17 cellular contexts compared by ENCODE assay signal in the genomic region with DNA sequence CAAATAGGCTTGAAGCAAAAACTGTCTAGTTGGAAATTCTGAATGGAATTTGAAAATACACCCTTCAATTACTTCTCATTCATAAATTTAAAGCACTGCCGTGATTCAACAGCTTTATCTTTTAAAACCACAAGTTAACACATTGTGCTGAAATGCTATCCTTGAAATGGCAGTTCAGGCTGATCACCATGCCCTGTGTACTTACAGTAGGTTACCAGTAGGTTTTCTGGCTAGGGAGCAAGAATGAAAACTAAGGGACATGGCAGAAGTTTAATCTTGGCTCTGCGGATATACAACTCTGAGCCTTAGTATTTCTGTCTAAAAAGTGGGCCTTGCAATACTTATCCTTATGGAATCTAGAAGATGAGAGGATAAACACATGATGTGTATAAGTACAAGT. TPM values are rescaled to one million over a fixed set of nuclear protein-coding genes. Genes with fewer than 3 reads are reported as not detected.
DNase-seq lines count a peak whose midpoint lies in the region; ATAC-seq, FAIRE-seq and TF ChIP-seq lines count a peak whose summit lies in the region.
"Had no signal": no experiment of that assay in that cellular context is flagged by ENCODE, and none has a peak within 500 bp of the region (broad histone marks: within the 10 kb centered on the region; RNA-seq: fewer than 3 reads in every experiment).

No MANE protein-coding gene starts in this region.

- intact Hi-C loops in Right ventricle myocardium inferior (cut with DNase I), result no loop called here
- intact Hi-C loops in cardiac septum (cut with DNase I), result no loop called here
- intact Hi-C loops in left ventricle myocardium inferior (cut with micrococcal nuclease), result no loop called here
- intact Hi-C loops in uterus (cut with DNase I; ENCODE audit: low total_unique reads), result no loop called here

- no peak for TF ChIP-seq POLR2A in uterus (IDR thresholded peaks at IDR 0.05)

- no peak overlapping the region for H3K4me3 ChIP-seq in choroid plexus epithelial cell (ENCODE audit: low read depth, low read length)
- no peak overlapping the region for H3K4me3 ChIP-seq in left ventricle myocardium inferior
- no peak overlapping the region for H3K4me3 ChIP-seq in uterus
- H3K4me3 ChIP-seq in small intestine (ENCODE audit: low read depth in 1 of 2, low read length in 2 of 2), result no peak overlapping the region
- H3K4me3 ChIP-seq: mucosa of descending colon, ovary had no signal

- DNase-seq in Right ventricle myocardium inferior (ENCODE audit: missing footprints), result no peak
- no peak for DNase-seq in cardiac septum (ENCODE audit: low spot score)
- peak; percentile 26 for DNase-seq in choroid plexus epithelial cell (ENCODE audit: low read depth)
- DNase-seq in left ventricle myocardium inferior, result no peak
- DNase-seq in uterus, result no peak
- DNase-seq in small intestine, result no peak
- DNase-seq: KG1, kidney, mucosa of descending colon, NCI-H1417, NCI-H345, ovary, WERI-Rb-1 had no signal

- WGBS in small intestine, 3 donors, result 77 to 78% (median 77%) methylated on average over 2 of the region's 2 CpGs

- H3K4me1 ChIP-seq in left ventricle myocardium inferior (peaks cover 29% of the 10 kb centered on the region), uterus (peaks cover 0 to 3% of the 10 kb centered on the region in 2 donors), small intestine (ENCODE audit: control insufficient read depth in 2 of 2, insufficient read depth in 1 of 2, low read depth in 1 of 2, low read length in 1 of 2) (no peaks in the 10 kb centered on the region)

- H3K9me3 ChIP-seq in left ventricle myocardium inferior (replicated peaks), result no peaks in the 10 kb centered on the region
- H3K9me3 ChIP-seq in uterus, result no peaks in the 10 kb centered on the region
- no peaks in the 10 kb centered on the region for H3K9me3 ChIP-seq in small intestine (ENCODE audit: control insufficient read depth, low read depth)
- H3K9me3 ChIP-seq: mucosa of descending colon, ovary had no signal

- ATAC-seq in Right ventricle myocardium inferior (peak; percentile 43), GM19328 (IDR thresholded peaks at IDR 0.05; ENCODE audit: unreplicated experiment) (no peak), GM21515 (IDR thresholded peaks at IDR 0.05; ENCODE audit: unreplicated experiment) (no peak)
- ATAC-seq: mucosa of descending colon had no signal

- H3K27ac ChIP-seq in left ventricle myocardium inferior (replicated peaks), result peak overlapping the region; percentile 53
- peak overlapping the region; percentile 28 to 35 for H3K27ac ChIP-seq in uterus
- H3K27ac ChIP-seq in small intestine (ENCODE audit: low read depth in 1 of 2, low read length in 1 of 2), result no peak overlapping the region
- H3K27ac ChIP-seq: HL-60, WERI-Rb-1 had no signal

- no peaks in the 10 kb centered on the region for H3K27me3 ChIP-seq in left ventricle myocardium inferior (ENCODE audit: low read depth)
- no peaks in the 10 kb centered on the region for H3K27me3 ChIP-seq in uterus
- H3K27me3 ChIP-seq in small intestine (ENCODE audit: control insufficient read depth in 2 of 2, insufficient read depth in 2 of 2, low read length in 2 of 2), result no peaks in the 10 kb centered on the region
- H3K27me3 ChIP-seq: ovary had no signal

- no peak for FAIRE-seq in small intestine (lab: Jason Lieb, UNC)
- FAIRE-seq: GM12892, kidney had no signal

- H3K36me3 ChIP-seq in left ventricle myocardium inferior (peaks cover 95% of the 10 kb centered on the region), uterus (no peaks in the 10 kb centered on the region), small intestine (ENCODE audit: control insufficient read depth in 2 of 2, insufficient read depth in 2 of 2, low read length in 2 of 2) (peaks cover 12 to 35% of the 10 kb centered on the region in 2 donors)
- H3K36me3 ChIP-seq: ovary had no signal

- TF ChIP-seq CTCF in choroid plexus epithelial cell (conservative IDR thresholded peaks at IDR 0.05; ENCODE audit: low read depth, low read length) (peak; percentile 30), left ventricle myocardium inferior (IDR thresholded peaks at IDR 0.05; ENCODE audit: borderline replicate concordance) (peak; percentile 28), uterus (IDR thresholded peaks at IDR 0.05) (no peak)

RNA-seq across cellular contexts. Expression of a gene that starts 28.0 kb away (rescaled TPM):
- total RNA-seq in Right ventricle myocardium inferior (4.5 TPM), cardiac septum (4.4 TPM), left ventricle myocardium inferior (4.0 TPM), uterus (10 to 100 TPM in 2 of 4 donors, 1 to 10 TPM in 2; 5.8 to 24.3 (median 9.0) TPM)
- 1 to 10 TPM in 1 of 3 donors, not detected in 2; 2.3 TPM for polyA plus RNA-seq in small intestine

Comparison
In these comparisons a context has a peak if more than half of its experiments do, and no peak if none do; other contexts are left out.
1. CTCF ChIP-seq: peak in choroid plexus epithelial cell (single experiment) and left ventricle myocardium inferior (single experiment); none in uterus (0 of 4).
2. H3K27ac ChIP-seq: peak in left ventricle myocardium inferior (single experiment) and uterus (2 of 2); none in small intestine (0 of 2).